Comparison of ENCODE assay signal across 15 cellular contexts in genomic region chr1:224387302-224387912, GRCh38. TPM values are rescaled to one million over a fixed set of nuclear protein-coding genes. Genes with fewer than 3 reads are reported as not detected.
DNase-seq lines count a peak whose midpoint lies in the region; ATAC-seq and TF ChIP-seq lines count a peak whose summit lies in the region.
"Had no signal": no experiment of that assay in that cellular context is flagged by ENCODE, and none has a peak within 500 bp of the region (broad histone marks: within the 10 kb centered on the region; RNA-seq: fewer than 3 reads in every experiment).

No MANE protein-coding gene starts in this region.

- intact Hi-C loops in left ventricle myocardium inferior (cut with micrococcal nuclease) (no loop called here), heart left ventricle (cut with DNase I) (no loop called here), Calu3 (cut with micrococcal nuclease; ENCODE audit: unreplicated experiment) (no loop called here)

- H3K27ac ChIP-seq in left ventricle myocardium inferior (replicated peaks): peak overlapping the region; percentile 13
- H3K27ac ChIP-seq in heart left ventricle: peak overlapping the region in 1 of 12 donors; percentile 0
- H3K27ac ChIP-seq in foreskin keratinocyte: no peak overlapping the region

- ATAC-seq in heart left ventricle: no peak
- ATAC-seq in T-cell (replicated peaks in 1 of 4): peak; percentile 82 to 85 (median 83)
- peak; percentile 63 for ATAC-seq in foreskin keratinocyte
- peak; percentile 85 for ATAC-seq in stimulated activated naive CD8-positive, alpha-beta T cell treated with anti-CD3 and anti-CD28 coated beads, Interleukin-15, amount 100 ng/mL, for 72 hours
- ATAC-seq: right cardiac atrium had no signal

- DNase-seq in left ventricle myocardium inferior (no peak), heart left ventricle (no peak), T-cell (peak in 4 of 34 experiments; percentile 3 to 17 (median 8)), foreskin keratinocyte (no peak), NCI-H345 (lab: John Stamatoyannopoulos, UW) (no peak), Calu3 (no peak), NCI-H128 (lab: John Stamatoyannopoulos, UW; ENCODE audit: unreplicated experiment) (no peak)
- DNase-seq in stimulated activated naive CD8-positive, alpha-beta T cell treated with anti-CD3 and anti-CD28 coated beads, Interleukin-15, amount 100 ng/mL, for 72 hours: no peak
- DNase-seq: anterior cingulate cortex; BE2C; effector CD8-positive, alpha-beta T cell; foreskin melanocyte; GF-D8; right cardiac atrium; substantia nigra had no signal

- POLR2A ChIA-PET in T-cell (lab: Charles Lee): interaction anchor here (0.5 to 1.6 kb wide), 8 partner anchors 17 to 1474 kb away, joined by 3 to 8 read pairs (median 4); partner anchors contain the start of gene WDR26 (in 1 of the 2)

- H3K4me1 Mint-ChIP-seq in T-cell: peaks cover 42 to 56% (median 43%) of the 10 kb centered on the region in 3 donors
- H3K4me1 Mint-ChIP-seq in stimulated activated naive CD8-positive, alpha-beta T cell treated with anti-CD3 and anti-CD28 coated beads, Interleukin-15, amount 100 ng/mL, for 72 hours: peaks cover 36% of the 10 kb centered on the region
- no peaks in the 10 kb centered on the region for H3K4me1 Mint-ChIP-seq in Calu3 (ENCODE audit: low read depth, unreplicated experiment)

- CTCF ChIA-PET in T-cell (lab: Charles Lee): interaction anchor here in 1 of 2 donors (0.6 to 1.5 kb wide), 3 partner anchors 10 to 70 kb away, joined by 3 to 7 read pairs (median 3); no protein-coding TSS in a partner anchor
- CTCF ChIA-PET in Calu3 (lab: Charles Lee): no interaction called here

- peak overlapping the region; percentile 83 to 86 for H3K27ac Mint-ChIP-seq in T-cell
- peak overlapping the region; percentile 54 to 74 for H3K27ac Mint-ChIP-seq in stimulated activated naive CD8-positive, alpha-beta T cell treated with anti-CD3 and anti-CD28 coated beads, Interleukin-15, amount 100 ng/mL, for 72 hours
- H3K27ac Mint-ChIP-seq in Calu3 (ENCODE audit: unreplicated experiment): no peak overlapping the region

- H3K4me3 ChIP-seq in left ventricle myocardium inferior (no peak overlapping the region), heart left ventricle (no peak overlapping the region)

- H3K4me3 Mint-ChIP-seq in T-cell (peak overlapping the region in 1 of 3 donors; percentile 17), Calu3 (ENCODE audit: low read depth, unreplicated experiment) (no peak overlapping the region)
- H3K4me3 Mint-ChIP-seq in stimulated activated naive CD8-positive, alpha-beta T cell treated with anti-CD3 and anti-CD28 coated beads, Interleukin-15, amount 100 ng/mL, for 72 hours: no peak overlapping the region

- BruUV-seq in Calu3 (replicated peaks; lab: Mats Ljungman, UMichigan): no TSS peak

- no peaks in the 10 kb centered on the region for H3K27me3 Mint-ChIP-seq in T-cell
- H3K27me3 Mint-ChIP-seq in stimulated activated naive CD8-positive, alpha-beta T cell treated with anti-CD3 and anti-CD28 coated beads, Interleukin-15, amount 100 ng/mL, for 72 hours: no peaks in the 10 kb centered on the region
- H3K27me3 Mint-ChIP-seq in Calu3 (ENCODE audit: unreplicated experiment): no peaks in the 10 kb centered on the region

- H3K9me3 Mint-ChIP-seq in T-cell (no peaks in the 10 kb centered on the region), Calu3 (ENCODE audit: low read depth, unreplicated experiment) (no peaks in the 10 kb centered on the region)
- no peaks in the 10 kb centered on the region for H3K9me3 Mint-ChIP-seq in stimulated activated naive CD8-positive, alpha-beta T cell treated with anti-CD3 and anti-CD28 coated beads, Interleukin-15, amount 100 ng/mL, for 72 hours

- H3K4me1 ChIP-seq in left ventricle myocardium inferior (peaks cover 12% of the 10 kb centered on the region), heart left ventricle (peaks cover 0 to 28% (median 0%) of the 10 kb centered on the region in 12 donors), foreskin keratinocyte (no peaks in the 10 kb centered on the region)
- H3K4me1 ChIP-seq: BE2C had no signal

- H3K9me3 ChIP-seq in left ventricle myocardium inferior (replicated peaks) (no peaks in the 10 kb centered on the region), heart left ventricle (no peaks in the 10 kb centered on the region)
- H3K9me3 ChIP-seq: BE2C had no signal

- H3K36me3 ChIP-seq in left ventricle myocardium inferior (peaks cover 68% of the 10 kb centered on the region), heart left ventricle (peaks cover 0 to 86% (median 68%) of the 10 kb centered on the region in 9 donors)

- TF ChIP-seq POLR2A in heart left ventricle (IDR thresholded peaks at IDR 0.05): no peak

- peaks cover 40% of the 10 kb centered on the region for H3K36me3 Mint-ChIP-seq in T-cell
- H3K36me3 Mint-ChIP-seq in Calu3 (ENCODE audit: insufficient read depth, unreplicated experiment): peaks cover 71% of the 10 kb centered on the region

- TF ChIP-seq CTCF in left ventricle myocardium inferior (IDR thresholded peaks at IDR 0.05; ENCODE audit: borderline replicate concordance) (no peak), heart left ventricle (IDR thresholded peaks at IDR 0.05) (no peak), foreskin keratinocyte (conservative IDR thresholded peaks at IDR 0.05) (no peak), Calu3 (IDR thresholded peaks at IDR 0.05; ENCODE audit: unreplicated experiment) (no peak)

- WGBS in heart left ventricle, 4 donors: 69 to 76% (median 71%) methylated on average over 6 of the region's 6 CpGs

- H3K27me3 ChIP-seq in left ventricle myocardium inferior (ENCODE audit: low read depth): no peaks in the 10 kb centered on the region
- no peaks in the 10 kb centered on the region for H3K27me3 ChIP-seq in heart left ventricle
- H3K27me3 ChIP-seq in foreskin keratinocyte: no peaks in the 10 kb centered on the region
- H3K27me3 ChIP-seq: BE2C had no signal

RNA-seq across cellular contexts. Expression of gene CNIH4, which starts 30.7 kb away (rescaled TPM):
- total RNA-seq in left ventricle myocardium inferior: 28.5 TPM
- total RNA-seq in heart left ventricle: 10 to 100 TPM; 15.7 to 48.6 (median 31.2) TPM
- 10 to 100 TPM; 52.2 to 84.6 TPM for polyA plus RNA-seq in heart left ventricle
- 10 to 100 TPM; 25.9 to 40.9 (median 38.8) TPM for total RNA-seq in T-cell
- 83.1 and 84.1 TPM in 2 replicates for total RNA-seq in foreskin keratinocyte
- 123 and 130 TPM in 2 replicates for polyA plus RNA-seq in foreskin keratinocyte
- total RNA-seq in Calu3 (2022): 79.9 and 91.4 TPM in 2 replicates

RNA-seq across cellular contexts. Expression of gene WDR26, which starts 47.2 kb away (rescaled TPM):
- total RNA-seq in left ventricle myocardium inferior (60.7 TPM), heart left ventricle (10 to 100 TPM; 44.3 to 83.8 (median 64.2) TPM), T-cell (100 to 1,000 TPM in 2 of 5 donors, 10 to 100 TPM in 3; 90.7 to 166 (median 96.3) TPM), foreskin keratinocyte (42.0 and 43.9 TPM in 2 replicates), Calu3 (2022) (84.9 and 85.7 TPM in 2 replicates)
- polyA plus RNA-seq in heart left ventricle (10 to 100 TPM; 20.2 to 28.7 TPM), foreskin keratinocyte (18.1 and 20.4 TPM in 2 replicates)

RNA-seq across cellular contexts. Expression of gene NVL, which starts 57.4 kb away (rescaled TPM):
- total RNA-seq in left ventricle myocardium inferior: 10.3 TPM
- 10 to 100 TPM in 2 of 9 donors, 1 to 10 TPM in 7; 4.8 to 14.8 (median 8.7) TPM for total RNA-seq in heart left ventricle
- 10 to 100 TPM; 11.8 to 14.1 TPM for polyA plus RNA-seq in heart left ventricle
- 10 to 100 TPM; 32.5 to 42.0 (median 37.6) TPM for total RNA-seq in T-cell
- total RNA-seq in foreskin keratinocyte: 25.4 and 30.4 TPM in 2 replicates
- polyA plus RNA-seq in foreskin keratinocyte: 20.2 and 22.1 TPM in 2 replicates
- 39.2 and 43.4 TPM in 2 replicates for total RNA-seq in Calu3 (2022)

Comparison
In these comparisons a context has a peak if more than half of its experiments do, and no peak if none do; other contexts are left out.
1. ATAC-seq: peak in T-cell (4 of 4), foreskin keratinocyte (single experiment) and stimulated activated naive CD8-positive, alpha-beta T cell treated with anti-CD3 and anti-CD28 coated beads, Interleukin-15, amount 100 ng/mL, for 72 hours (single experiment); none in heart left ventricle (0 of 4).